In the genomic region with DNA sequence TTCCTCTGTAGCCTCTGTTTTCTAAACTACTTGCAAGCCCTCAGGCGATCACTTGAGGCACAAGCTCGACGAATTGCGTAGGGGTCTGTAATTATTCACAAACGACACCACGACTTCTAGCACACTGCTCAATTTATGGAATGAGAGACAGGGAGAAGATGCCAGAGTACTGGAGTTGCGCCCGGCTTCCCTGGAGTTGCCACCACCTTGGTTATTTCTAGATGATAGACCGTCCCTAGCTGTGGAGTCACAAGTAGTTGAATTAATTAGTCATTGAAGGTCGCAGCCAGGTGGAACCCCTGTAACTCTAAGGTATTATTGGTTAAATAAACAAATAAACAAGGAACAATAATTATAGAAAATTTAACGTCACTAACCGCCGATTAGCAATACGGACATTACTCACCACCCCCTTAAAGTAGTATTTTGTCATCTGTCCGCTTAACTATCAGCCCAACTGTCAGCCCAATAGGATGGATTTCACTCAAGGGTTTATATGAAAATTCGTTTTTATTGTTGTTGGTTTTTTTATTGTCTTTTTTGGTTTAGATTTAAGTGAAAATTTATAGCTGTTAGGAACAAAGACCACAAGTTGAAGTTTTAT, we compare ENCODE assay signal across 8 cellular contexts. TPM values are rescaled to one million over a fixed set of nuclear protein-coding genes. Genes with fewer than 3 reads are reported as not detected.
DNase-seq lines count a peak whose midpoint lies in the region; ATAC-seq, FAIRE-seq and TF ChIP-seq lines count a peak whose summit lies in the region.

No MANE protein-coding gene starts in this region.

- H3K9me3 Mint-ChIP-seq in chondrocyte (ENCODE audit: low read depth) (peaks cover 13% of the 10 kb centered on the region), mesothelial cell of epicardium (peaks cover 13% of the 10 kb centered on the region)

- H3K4me2 ChIP-seq in A549: peak overlapping the region; percentile 65

- H3K27me3 Mint-ChIP-seq in chondrocyte (ENCODE audit: low read depth) (no peaks in the 10 kb centered on the region), mesothelial cell of epicardium (ENCODE audit: low read depth) (no peaks in the 10 kb centered on the region)

- TF ChIP-seq RAD21 in A549 (conservative IDR thresholded peaks at IDR 0.05 in 1 of 2, IDR thresholded peaks at IDR 0.05 in 1 of 2): no peak

- H3K27ac Mint-ChIP-seq in chondrocyte (ENCODE audit: unreplicated experiment): peak overlapping the region; percentile 100
- H3K27ac Mint-ChIP-seq in mesothelial cell of epicardium: peak overlapping the region; percentile 99

- no peaks in the 10 kb centered on the region for H3K9me3 ChIP-seq in A549

- peak overlapping the region; percentile 88 for H3K4me3 Mint-ChIP-seq in chondrocyte (ENCODE audit: unreplicated experiment)
- peak overlapping the region; percentile 88 for H3K4me3 Mint-ChIP-seq in mesothelial cell of epicardium

- FAIRE-seq in A549 (lab: Jason Lieb, UNC): no peak

- H3K4me1 ChIP-seq in A549: peaks cover 26% of the 10 kb centered on the region

- WGBS in A549 (ENCODE audit: missing lambda C conversion rate): 2% methylated on average over 16 of the region's 16 CpGs

- CTCF ChIA-PET in A549 (lab: Yijun Ruan, JAX): interaction anchor here (0.9 to 2.8 kb wide), 6 partner anchors 10 to 669 kb away, joined by 3 to 9 read pairs (median 6); a partner anchor contains a TSS

- DNase-seq in A549 (ENCODE audit: low read depth in 1 of 2, low spot score in 1 of 2): peak in 1 of 2 experiments; percentile 5
- peak; percentile 70 for DNase-seq in NCI-H446 treated with DMSO at 0.1 percent for 48 hours (lab: John Stamatoyannopoulos, UW)
- no peak for DNase-seq in chondrocyte (ENCODE audit: low spot score)
- no peak for DNase-seq in mesothelial cell of epicardium (ENCODE audit: low spot score in 2 of 2, unreplicated experiment in 2 of 2)
- no peak for DNase-seq in SKM-1 (lab: John Stamatoyannopoulos, UW; ENCODE audit: unreplicated experiment)
- DNase-seq in CD1c-positive myeloid dendritic cell (ENCODE audit: extremely low spot score): no peak

- peak overlapping the region; percentile 97 to 98 for H3K27ac ChIP-seq in A549

- peak; percentile 42 to 74 for ATAC-seq in A549
- ATAC-seq in GM18511 (IDR thresholded peaks at IDR 0.05; ENCODE audit: unreplicated experiment): peak; percentile 1
- no peak for ATAC-seq in HG02840 (IDR thresholded peaks at IDR 0.05; ENCODE audit: low FRiP score, unreplicated experiment)

- TF ChIP-seq EP300 in A549 (IDR thresholded peaks at IDR 0.05): no peak

- H3K4me1 Mint-ChIP-seq in chondrocyte (ENCODE audit: low read depth) (peaks cover 45% of the 10 kb centered on the region), mesothelial cell of epicardium (peaks cover 36% of the 10 kb centered on the region)

- H3K4me3 ChIP-seq in A549: peak overlapping the region; percentile 67

- peak; percentile 4; the same call in 1 of the 3 replicates for TF ChIP-seq CTCF in A549 (IDR thresholded peaks at IDR 0.05)
- peak; percentile 45 for TF ChIP-seq CTCF in chondrocyte (IDR thresholded peaks at IDR 0.05)
- no peak for TF ChIP-seq CTCF in mesothelial cell of epicardium (IDR thresholded peaks at IDR 0.05; ENCODE audit: unreplicated experiment)

- POLR2A ChIA-PET in A549 (lab: Yijun Ruan, JAX): interaction anchor here (0.7 to 1.6 kb wide), 6 partner anchors 21 to 865 kb away, joined by 3 to 10 read pairs (median 4); a partner anchor contains a TSS

- H3K36me3 Mint-ChIP-seq in chondrocyte (ENCODE audit: low read depth) (peaks cover 8% of the 10 kb centered on the region), mesothelial cell of epicardium (peaks cover 16% of the 10 kb centered on the region)

- TF ChIP-seq POLR2A in A549 (IDR thresholded peaks at IDR 0.05; ENCODE audit: low read length): no peak

TF ChIP-seq in A549, 52 proteins besides CTCF, POLR2A, EP300 and RAD21:
- no peak for TF ChIP-seq NFE2L2 (conservative IDR thresholded peaks at IDR 0.05; ENCODE audit: low read length)
- no peak for TF ChIP-seq MAFK (IDR thresholded peaks at IDR 0.05; ENCODE audit: partially characterized antibody)
- TF ChIP-seq HOXB5 (CRISPR knock-in tag; IDR thresholded peaks at IDR 0.05): 0 out of 2 replicates have a peak, but pooled peaks have one; percentile 13
- TF ChIP-seq KDM1A (IDR thresholded peaks at IDR 0.05; ENCODE audit: low read depth): no peak

RNA-seq across cellular contexts. Expression of a gene that starts 0.9 kb away (rescaled TPM):
- 86.4 and 99.4 TPM in 2 replicates for polyA plus RNA-seq in A549 (2011; rRNA removed)
- 21.9 and 23.5 TPM in 2 replicates for polyA plus RNA-seq in A549 (2012; cell fraction: cytosol; rRNA removed)
- 9.1 and 11.0 TPM in 2 replicates for polyA plus RNA-seq in A549 (2012; cell fraction: nucleus; rRNA removed)
- 35.6 to 42.4 TPM (median 37.1 TPM) in 3 replicates for polyA plus RNA-seq in A549 (2017; fragmentation: RNase III; extraction: RNeasy Plus Mini Kit Qiagen cat#74134 plus additional on column Dnase treatment)
- polyA minus RNA-seq in A549 (2011; rRNA and poly(A)+ RNA removed): 18.6 and 23.8 TPM in 2 replicates
- 77.8 to 80.6 TPM (median 79.4 TPM) in 3 replicates for total RNA-seq in chondrocyte
- total RNA-seq in mesothelial cell of epicardium: 63.8 to 64.4 TPM (median 63.9 TPM) in 3 replicates

RNA-seq across cellular contexts. Expression of a gene that starts 1.0 kb away (rescaled TPM):
- polyA plus RNA-seq in A549 (2011; rRNA removed) (0.21 and 0.34 TPM in 2 replicates), A549 (2017; fragmentation: RNase III; extraction: RNeasy Plus Mini Kit Qiagen cat#74134 plus additional on column Dnase treatment) (0.06 to 0.09 TPM in 2 of 3 replicates, not detected in the other)
- 0.09 TPM in 1 of 2 replicates, not detected in the other for polyA plus RNA-seq in A549 (2012; cell fraction: cytosol; rRNA removed)
- polyA plus RNA-seq in A549 (2012; cell fraction: nucleus; rRNA removed): not detected in 2 replicates
- polyA minus RNA-seq in A549 (2011; rRNA and poly(A)+ RNA removed): not detected in 2 replicates
- total RNA-seq in chondrocyte (1.1 to 2.1 TPM (median 1.8 TPM) in 3 replicates), mesothelial cell of epicardium (1.3 to 1.5 TPM (median 1.4 TPM) in 3 replicates)
